In the genomic region with DNA sequence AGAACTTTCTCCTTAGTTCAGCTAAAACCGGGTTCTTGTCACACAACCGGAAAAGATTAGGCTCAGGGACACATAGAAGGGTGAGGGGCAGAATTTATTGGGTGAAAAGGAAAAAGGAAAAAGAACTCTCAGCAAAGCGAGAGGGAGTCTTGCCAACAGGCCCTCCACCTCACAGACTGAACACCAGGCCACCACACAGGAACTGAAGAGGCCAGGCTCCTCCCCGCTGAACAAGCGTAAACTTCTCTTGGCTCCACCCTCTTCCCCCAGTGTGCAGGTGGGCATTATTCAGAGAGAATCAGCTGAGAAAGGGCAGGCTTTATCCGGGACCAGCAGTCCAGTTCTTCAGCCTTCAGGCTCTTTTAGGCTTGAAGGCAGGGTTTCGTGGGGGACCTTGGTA, we compare ENCODE assay signal across 9 cellular contexts.
A peak's percentile ranks its signal among the peaks of the same experiment; 100 is the strongest.
DNase-seq lines count a peak whose midpoint lies in the region; ATAC-seq, FAIRE-seq and TF ChIP-seq lines count a peak whose summit lies in the region.
"Had no signal": no experiment of that assay in that cellular context is flagged by ENCODE, and none has a peak within 500 bp of the region (broad histone marks: within the 10 kb centered on the region; RNA-seq: fewer than 3 reads in every experiment).

No MANE protein-coding gene starts in this region.

- no peaks in the 10 kb centered on the region for H3K79me1 ChIP-seq in mesendoderm (ENCODE audit: low read length)

- H3K36me3 Mint-ChIP-seq in activated CD4-positive, alpha-beta T cell treated with anti-CD3 and anti-CD28 coated beads, Interleukin-2, amount 10 ng/mL, durations not matched to agents 24 days and 14 days (ENCODE audit: low read depth), result no peaks in the 10 kb centered on the region

- H3K9ac ChIP-seq in mesendoderm (ENCODE audit: low read length), result no peak overlapping the region

- peak in 1 of 2 experiments; percentile 48; a peak in 3 of 6 replicates for ATAC-seq in A549
- ATAC-seq in GM19023 (IDR thresholded peaks at IDR 0.05; ENCODE audit: unreplicated experiment), result peak; percentile 86
- peak; percentile 86 for ATAC-seq in HG03095 (IDR thresholded peaks at IDR 0.05; ENCODE audit: unreplicated experiment)

- no peak for TF ChIP-seq EP300 in A549 (IDR thresholded peaks at IDR 0.05)

- 85% methylated on average over 7 of the region's 7 CpGs for WGBS in A549 (ENCODE audit: missing lambda C conversion rate)
- WGBS in mesendoderm (ENCODE audit: extremely low coverage, insufficient coverage, low lambda C conversion rate), result no CpG with 5 or more reads among the region's 7 CpGs

- intact Hi-C loops in activated CD4-positive, alpha-beta T cell treated with anti-CD3 and anti-CD28 coated beads, Interleukin-2, amount 10 ng/mL, durations not matched to agents 24 days and 14 days (cut with micrococcal nuclease), result no loop called here

- no peak overlapping the region for H2BK15ac ChIP-seq in mesendoderm (replicated peaks; ENCODE audit: low read depth)

- TF ChIP-seq CTCF in A549 (IDR thresholded peaks at IDR 0.05), result no peak

- H3K23ac ChIP-seq in mesendoderm (ENCODE audit: low read length), result no peak overlapping the region

- H3K4me3 ChIP-seq in A549 (no peak overlapping the region), mesendoderm (ENCODE audit: low read length) (no peak overlapping the region)

- H3K27ac Mint-ChIP-seq in activated CD4-positive, alpha-beta T cell treated with anti-CD3 and anti-CD28 coated beads, Interleukin-2, amount 10 ng/mL, durations not matched to agents 24 days and 14 days, result peak overlapping the region; percentile 42
- H3K27ac Mint-ChIP-seq: dendritic cell treated with granulocyte-macrophage colony-stimulating factor and Interleukin-4, amounts not matched to agents 40 ng/mL and 50 ng/mL, for 4 days had no signal

- H3K4ac ChIP-seq in mesendoderm (ENCODE audit: low read depth, low read length), result no peak overlapping the region

- H3K27me3 ChIP-seq in mesendoderm (ENCODE audit: insufficient read depth, low read length, poor library complexity), result no peaks in the 10 kb centered on the region

- POLR2A ChIA-PET in A549 (lab: Yijun Ruan, JAX), result no interaction called here

- H3K56ac ChIP-seq in mesendoderm (ENCODE audit: low read length), result no peak overlapping the region

- H3K36me3 ChIP-seq in mesendoderm (ENCODE audit: control insufficient read depth, insufficient read depth, low read length), result no peaks in the 10 kb centered on the region

- H3K79me2 ChIP-seq in mesendoderm (ENCODE audit: control insufficient read depth, insufficient read depth, low read length), result no peaks in the 10 kb centered on the region

- no peak overlapping the region for H2BK5ac ChIP-seq in mesendoderm (ENCODE audit: low read length)

- H3K4me1 ChIP-seq in A549, result peaks cover 35% of the 10 kb centered on the region
- H3K4me1 ChIP-seq in mesendoderm (ENCODE audit: control insufficient read depth, low read depth, low read length), result peaks cover 9% of the 10 kb centered on the region

- peak overlapping the region; percentile 41 for H3K4me3 Mint-ChIP-seq in activated CD4-positive, alpha-beta T cell treated with anti-CD3 and anti-CD28 coated beads, Interleukin-2, amount 10 ng/mL, durations not matched to agents 24 days and 14 days
- H3K4me3 Mint-ChIP-seq: dendritic cell treated with granulocyte-macrophage colony-stimulating factor and Interleukin-4, amounts not matched to agents 40 ng/mL and 50 ng/mL, for 4 days had no signal

- no peak overlapping the region for H2BK120ac ChIP-seq in mesendoderm (ENCODE audit: low read depth, low read length)

- DNase-seq in A549 (ENCODE audit: low read depth in 1 of 2, low spot score in 1 of 2), result no peak
- DNase-seq in activated CD4-positive, alpha-beta T cell treated with anti-CD3 and anti-CD28 coated beads, Interleukin-2, amount 10 ng/mL, durations not matched to agents 24 days and 14 days, result peak; percentile 69
- peak; percentile 66 for DNase-seq in mesendoderm
- no peak for DNase-seq in COLO829 (ENCODE audit: low spot score)
- DNase-seq in HT-29 (ENCODE audit: low spot score), result no peak
- no peak for DNase-seq in H54 (ENCODE audit: insufficient read length, low spot score)

- H3K9me3 Mint-ChIP-seq in activated CD4-positive, alpha-beta T cell treated with anti-CD3 and anti-CD28 coated beads, Interleukin-2, amount 10 ng/mL, durations not matched to agents 24 days and 14 days, result no peaks in the 10 kb centered on the region
- H3K9me3 Mint-ChIP-seq: dendritic cell treated with granulocyte-macrophage colony-stimulating factor and Interleukin-4, amounts not matched to agents 40 ng/mL and 50 ng/mL, for 4 days had no signal

- peaks cover 14% of the 10 kb centered on the region for H3K4me1 Mint-ChIP-seq in activated CD4-positive, alpha-beta T cell treated with anti-CD3 and anti-CD28 coated beads, Interleukin-2, amount 10 ng/mL, durations not matched to agents 24 days and 14 days

- FAIRE-seq in A549 (lab: Jason Lieb, UNC), result no peak
- no peak for FAIRE-seq in H54 (lab: Jason Lieb, UNC)

- H3K27ac ChIP-seq in A549 (peak overlapping the region in 1 of 2 experiments; percentile 73; a peak in 3 of 6 replicates), mesendoderm (ENCODE audit: low read depth, low read length) (no peak overlapping the region)

- H2AK5ac ChIP-seq in mesendoderm (ENCODE audit: low read length), result no peak overlapping the region

- H3K4me2 ChIP-seq in A549 (peak overlapping the region; percentile 64; the same call in 2 of the 3 replicates), mesendoderm (ENCODE audit: low read length) (no peak overlapping the region)

- no peak overlapping the region for H4K8ac ChIP-seq in mesendoderm (ENCODE audit: low read depth, low read length)

- no peaks in the 10 kb centered on the region for H3K9me3 ChIP-seq in A549

- TF ChIP-seq POLR2A in A549 (IDR thresholded peaks at IDR 0.05; ENCODE audit: low read length) (no peak), H54 (IDR thresholded peaks at IDR 0.05; ENCODE audit: low read depth, low read length) (no peak)

- TF ChIP-seq RAD21 in A549 (conservative IDR thresholded peaks at IDR 0.05 in 1 of 2, IDR thresholded peaks at IDR 0.05 in 1 of 2), result no peak

- no peak overlapping the region for H3K18ac ChIP-seq in mesendoderm (ENCODE audit: low read length)

- no peaks in the 10 kb centered on the region for H3K27me3 Mint-ChIP-seq in activated CD4-positive, alpha-beta T cell treated with anti-CD3 and anti-CD28 coated beads, Interleukin-2, amount 10 ng/mL, durations not matched to agents 24 days and 14 days
- H3K27me3 Mint-ChIP-seq: dendritic cell treated with granulocyte-macrophage colony-stimulating factor and Interleukin-4, amounts not matched to agents 40 ng/mL and 50 ng/mL, for 4 days had no signal

- CTCF ChIA-PET in A549 (lab: Yijun Ruan, JAX), result interaction anchor here (0.6 kb wide), 1 partner anchor 372 kb away, joined by 3 read pairs; no protein-coding TSS in a partner anchor

- no peak overlapping the region for H4K5ac ChIP-seq in mesendoderm (ENCODE audit: low read length)

TF ChIP-seq in A549, 52 proteins besides CTCF, POLR2A, EP300 and RAD21:
- TF ChIP-seq RCOR1 (IDR thresholded peaks at IDR 0.05; ENCODE audit: low read depth, low read length) (no peak), CEBPB (IDR thresholded peaks at IDR 0.05) (no peak)
TF ChIP-seq in A549: peak in this region for 0.

Comparison
In these comparisons a context has a peak if more than half of its experiments do, and no peak if none do; other contexts are left out.
1. DNase-seq: peak in activated CD4-positive, alpha-beta T cell treated with anti-CD3 and anti-CD28 coated beads, Interleukin-2, amount 10 ng/mL, durations not matched to agents 24 days and 14 days (single experiment) and mesendoderm (single experiment); none in A549 (0 of 2), COLO829 (single experiment), HT-29 (single experiment) and H54 (single experiment).